In genomic region chr10:2835950-2836349, GRCh38 we compare ENCODE assay signal across 19 cellular contexts.
"Had no signal": no experiment of that assay in that cellular context is flagged by ENCODE, and none has a peak within 500 bp of the region (broad histone marks: within the 10 kb centered on the region; RNA-seq: fewer than 3 reads in every experiment).

No MANE protein-coding gene starts in this region.

- ATAC-seq: lower lobe of right lung; natural killer cell; pancreas; right cardiac atrium; stimulated activated effector memory CD8-positive, alpha-beta T cell treated with anti-CD3 and anti-CD28 coated beads, Interleukin-12 subunit alpha, Interleukin-12 subunit beta, amount 100 ng/mL, for 72 hours; stimulated activated naive CD8-positive, alpha-beta T cell treated with anti-CD3 and anti-CD28 coated beads, Interleukin-15, Interleukin-2, amounts not matched to agents 100 U/mL and 50 U/mL, for 24 hours had no signal

- H3K27me3 ChIP-seq: pancreas, thyroid gland had no signal

- H3K4me2 ChIP-seq: neural progenitor cell, smooth muscle cell had no signal

- DNase-seq: effector CD4-positive, alpha-beta T cell; endodermal cell; glutamatergic neuron; immature natural killer cell; left ventricle myocardium inferior; lower lobe of right lung; natural killer cell; occipital lobe; pancreas; right cardiac atrium; stimulated activated CD4-positive, alpha-beta T cell treated with anti-CD3 and anti-CD28 coated beads, Interleukin-4, amount 100 ng/mL, for 1 hour; stimulated activated CD8-positive, alpha-beta memory T cell treated with anti-CD3 and anti-CD28 coated beads, Interleukin-4, amount 100 ng/mL, for 48 hours; stimulated activated naive CD8-positive, alpha-beta T cell treated with anti-CD3 and anti-CD28 coated beads, Interleukin-15, Interleukin-2, amounts not matched to agents 100 U/mL and 50 U/mL, for 24 hours; thyroid gland had no signal

- H3K4me1 ChIP-seq: left ventricle myocardium inferior, lower lobe of right lung, neural progenitor cell, pancreas, suprapubic skin, thyroid gland had no signal

- H3K4me3 ChIP-seq: coronary artery, left ventricle myocardium inferior, lower lobe of right lung, neural progenitor cell, pancreas, smooth muscle cell, suprapubic skin, thyroid gland had no signal

- H3K27ac ChIP-seq: coronary artery, left ventricle myocardium inferior, lower lobe of right lung, neural progenitor cell, pancreas, suprapubic skin, thyroid gland had no signal

- H3K9me3 ChIP-seq: left ventricle myocardium inferior, lower lobe of right lung, pancreas, suprapubic skin, thyroid gland had no signal

- H3K36me3 ChIP-seq: left ventricle myocardium inferior, lower lobe of right lung, neural progenitor cell, pancreas, suprapubic skin, thyroid gland had no signal

- H2AFZ ChIP-seq: neural progenitor cell had no signal

- H3K9ac ChIP-seq: neural progenitor cell had no signal
